15 cellular contexts compared by ENCODE assay signal in the genomic region with DNA sequence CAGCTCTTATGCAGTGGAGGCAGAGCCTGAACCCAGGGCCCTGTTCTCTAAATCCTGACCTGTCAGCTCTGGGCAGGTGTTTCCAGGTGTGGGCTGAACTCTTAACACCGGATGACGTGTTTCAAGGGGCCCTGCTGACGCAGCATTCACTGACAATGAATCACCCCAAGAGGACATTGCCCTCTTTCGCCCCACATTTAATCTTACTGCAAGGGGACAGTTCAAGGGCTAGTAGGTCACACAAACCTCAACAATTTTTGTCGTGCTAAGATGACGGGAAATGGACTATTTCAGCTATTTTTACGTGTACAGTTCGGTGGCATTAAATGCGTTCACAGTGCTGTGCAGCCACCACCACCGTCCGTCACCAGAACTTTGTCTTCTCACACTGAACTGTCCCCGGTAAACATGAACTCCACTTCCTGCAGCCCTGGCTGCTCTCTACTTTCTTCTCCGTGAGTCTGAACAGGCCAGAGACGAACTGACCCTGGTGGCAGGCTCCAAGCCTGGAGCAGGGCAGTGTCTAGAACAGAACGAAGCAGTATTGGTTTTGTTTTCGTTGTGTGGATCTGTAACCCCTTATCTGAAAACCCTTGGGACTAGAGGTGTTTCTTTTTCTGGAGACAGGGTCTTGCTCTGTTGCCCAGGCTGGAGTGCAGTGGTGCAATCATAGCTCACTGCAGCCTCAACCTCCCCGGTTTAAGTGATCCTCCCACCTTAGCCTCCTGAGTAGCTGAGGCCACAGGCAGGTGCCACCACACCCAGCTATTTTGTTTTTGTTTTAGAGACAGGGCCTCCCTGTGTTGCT.
DNase-seq lines count a peak whose midpoint lies in the region; FAIRE-seq and TF ChIP-seq lines count a peak whose summit lies in the region.
"Had no signal": no experiment of that assay in that cellular context is flagged by ENCODE, and none has a peak within 500 bp of the region (broad histone marks: within the 10 kb centered on the region; RNA-seq: fewer than 3 reads in every experiment).

No MANE protein-coding gene starts in this region.

- no peak for FAIRE-seq in H1 (lab: Jason Lieb, UNC)

- H3K36me3 ChIP-seq in H1 (ENCODE audit: control insufficient read depth in 2 of 4, insufficient read depth in 4 of 4, low read length in 3 of 4) = no peaks in the 10 kb centered on the region

- no peak overlapping the region for H3K4me2 ChIP-seq in H1 (ENCODE audit: insufficient read depth in 1 of 2, low read depth in 2 of 2, low read length in 2 of 2)

- 0 out of 2 replicates have a peak overlapping the region, but pooled peaks have one; percentile 5 for H2BK15ac ChIP-seq in H1 (ENCODE audit: low read length)

- H3K9me3 ChIP-seq in AG04450 (ENCODE audit: control insufficient read depth, insufficient read depth, low read length) (peaks cover 10% of the 10 kb centered on the region), H1 (ENCODE audit: insufficient read depth in 2 of 2, low read depth in 1 of 2, low read length in 1 of 2) (peaks cover 5 to 10% of the 10 kb centered on the region in 2 experiments; a peak in 1 of 4 replicates)

- no peak for TF ChIP-seq POLR2A in H1 (IDR thresholded peaks at IDR 0.05; ENCODE audit: control extremely low read depth in 1 of 2, low read depth in 2 of 2, low read length in 2 of 2)

- H2BK5ac ChIP-seq in H1 (ENCODE audit: low read depth, low read length) = peak overlapping the region; percentile 79

- H3K79me2 ChIP-seq in H1 (ENCODE audit: control insufficient read depth in 1 of 2, insufficient read depth in 2 of 2, low read length in 2 of 2) = peaks cover 0 to 10% of the 10 kb centered on the region in 2 experiments; a peak in 1 of 4 replicates

- H2AK5ac ChIP-seq in H1 (ENCODE audit: low read depth, low read length) = peak overlapping the region; percentile 0; the same call in 1 of the 2 replicates

- peak overlapping the region; percentile 21 for H3K4me3 Mint-ChIP-seq in nephron progenitor cell
- H3K4me3 Mint-ChIP-seq in activated T-cell treated with anti-CD3 and anti-CD28 coated beads, Interleukin-2, amount 50 U/mL, for 24 hours = no peak overlapping the region
- H3K4me3 Mint-ChIP-seq: activated naive CD8-positive, alpha-beta T cell treated with anti-CD3 and anti-CD28 coated beads, Interleukin-2, amount 10 ng/mL, durations not matched to agents 7 days and 5 days had no signal

- H3K27ac ChIP-seq in AG04450 (ENCODE audit: low read depth, low read length) (peak overlapping the region; percentile 57), H1 (ENCODE audit: low read depth, low read length) (no peak overlapping the region; the same call in none of the 2 replicates)
- H3K27ac ChIP-seq: SK-N-MC had no signal

- H3K79me1 ChIP-seq in H1 (ENCODE audit: low read depth, low read length) = peaks cover 3% of the 10 kb centered on the region; the same call in 1 of the 2 replicates

- H4K5ac ChIP-seq in H1 (ENCODE audit: insufficient read length, low read depth, low read length) = no peak overlapping the region

- no peak overlapping the region for H3K4me3 ChIP-seq in AG04450 (ENCODE audit: low read depth, low read length)
- no peak overlapping the region for H3K4me3 ChIP-seq in H1 (ENCODE audit: extremely low read depth in 1 of 4, insufficient read depth in 2 of 4, low read depth in 3 of 4, low read length in 4 of 4)
- H3K4me3 ChIP-seq: SK-N-MC had no signal

- H3K4me1 Mint-ChIP-seq in nephron progenitor cell = peaks cover 81% of the 10 kb centered on the region
- no peaks in the 10 kb centered on the region for H3K4me1 Mint-ChIP-seq in activated T-cell treated with anti-CD3 and anti-CD28 coated beads, Interleukin-2, amount 50 U/mL, for 24 hours (ENCODE audit: low read depth)
- H3K4me1 Mint-ChIP-seq: activated naive CD8-positive, alpha-beta T cell treated with anti-CD3 and anti-CD28 coated beads, Interleukin-2, amount 10 ng/mL, durations not matched to agents 7 days and 5 days had no signal

- H3K18ac ChIP-seq in H1 (ENCODE audit: extremely low read depth, low read length) = no peak overlapping the region

- H3K23ac ChIP-seq in H1 (ENCODE audit: insufficient read length) = no peak overlapping the region

- H4K8ac ChIP-seq in H1 (ENCODE audit: extremely low read depth, insufficient read depth, low read length) = no peak overlapping the region; the same call in 1 of the 2 replicates

- POLR2A ChIA-PET in AG04450 (lab: Yijun Ruan, JAX) = interaction anchor here (0.7 kb wide), 1 partner anchor 33 kb away, joined by 3 read pairs; no protein-coding TSS in a partner anchor
- POLR2A ChIA-PET in H1 (lab: Charles Lee; ENCODE audit: partially characterized antibody) = no interaction called here

- H3K56ac ChIP-seq in H1 (replicated peaks; ENCODE audit: insufficient read length, low read depth, low read length) = no peak overlapping the region

- TF ChIP-seq CTCF in AG04450 (IDR thresholded peaks at IDR 0.05; ENCODE audit: low read depth, low read length) (no peak), H1 (IDR thresholded peaks at IDR 0.05; ENCODE audit: control extremely low read depth in 1 of 3, insufficient read depth in 1 of 3, low read depth in 1 of 3, low read length in 3 of 3) (no peak), nephron progenitor cell (IDR thresholded peaks at IDR 0.05) (no peak)

- peaks cover 2 to 21% (median 16%) of the 10 kb centered on the region in 4 experiments for H3K4me1 ChIP-seq in H1 (replicated peaks in 1 of 4; ENCODE audit: control insufficient read depth in 3 of 4, insufficient read depth in 4 of 4, low read length in 3 of 4)

- TF ChIP-seq RAD21 in H1 (IDR thresholded peaks at IDR 0.05 in 1 of 2, conservative IDR thresholded peaks at IDR 0.05 in 1 of 2; ENCODE audit: low read depth in 2 of 2, low read length in 2 of 2) = no peak

- H4K20me1 ChIP-seq in H1 (replicated peaks in 1 of 2; ENCODE audit: control insufficient read depth in 1 of 2, insufficient read depth in 2 of 2, low read length in 2 of 2) = no peaks in the 10 kb centered on the region

- no peaks in the 10 kb centered on the region for H3K9me3 Mint-ChIP-seq in nephron progenitor cell
- H3K9me3 Mint-ChIP-seq in activated T-cell treated with anti-CD3 and anti-CD28 coated beads, Interleukin-2, amount 50 U/mL, for 24 hours = no peaks in the 10 kb centered on the region
- H3K9me3 Mint-ChIP-seq: activated naive CD8-positive, alpha-beta T cell treated with anti-CD3 and anti-CD28 coated beads, Interleukin-2, amount 10 ng/mL, durations not matched to agents 7 days and 5 days had no signal

- no peak overlapping the region for H2BK120ac ChIP-seq in H1 (replicated peaks; ENCODE audit: low read depth, low read length)

- no peak for TF ChIP-seq EP300 in H1 (IDR thresholded peaks at IDR 0.05; ENCODE audit: borderline replicate concordance in 1 of 2, low read depth in 2 of 2, low read length in 2 of 2)

- CTCF ChIA-PET in AG04450 (lab: Charles Lee) = interaction anchor here (0.7 kb wide), 1 partner anchor 1130 kb away, joined by 4 read pairs; no protein-coding TSS in a partner anchor
- CTCF ChIA-PET in H1 (lab: Charles Lee; ENCODE audit: partially characterized antibody) = interaction anchor here (0.9 to 1.5 kb wide), 4 partner anchors 23 to 86 kb away, joined by 3 to 4 read pairs (median 3); no protein-coding TSS in a partner anchor

- peak overlapping the region; percentile 9 for H3K27ac Mint-ChIP-seq in nephron progenitor cell
- H3K27ac Mint-ChIP-seq in activated T-cell treated with anti-CD3 and anti-CD28 coated beads, Interleukin-2, amount 50 U/mL, for 24 hours = no peak overlapping the region
- H3K27ac Mint-ChIP-seq: activated naive CD8-positive, alpha-beta T cell treated with anti-CD3 and anti-CD28 coated beads, Interleukin-2, amount 10 ng/mL, durations not matched to agents 7 days and 5 days had no signal

- DNase-seq in AG04450 (ENCODE audit: low read depth, low spot score) = no peak
- peak; percentile 96 for DNase-seq in HPDE6-E6E7 (ENCODE audit: extremely low spot score)
- DNase-seq in H1 (ENCODE audit: low read depth in 1 of 2, low spot score in 2 of 2) = no peak
- no peak for DNase-seq in nephron progenitor cell
- no peak for DNase-seq in activated T-cell treated with anti-CD3 and anti-CD28 coated beads, Interleukin-2, amount 50 U/mL, for 24 hours
- no peak for DNase-seq in AG08395 (ENCODE audit: low spot score)
- DNase-seq in NCI-H2227 treated with DMSO at 0.1 percent for 48 hours (lab: John Stamatoyannopoulos, UW) = no peak
- DNase-seq in SHP77 (lab: John Stamatoyannopoulos, UW) = no peak
- DNase-seq: activated naive CD8-positive, alpha-beta T cell treated with anti-CD3 and anti-CD28 coated beads, Interleukin-2, amount 10 ng/mL, durations not matched to agents 7 days and 5 days; activated T-cell treated with anti-CD3 and anti-CD28 coated beads, Interleukin-2, amount 50 U/mL, for 1 hour; Kasumi-1; NCI-H1417 treated with DMSO at 0.1 percent for 48 hours; NCI-H345; occipital lobe had no signal

- 89% methylated on average over 17 of the region's 17 CpGs; no CpG with 5 or more reads in 1 of the 2 experiments for WGBS in H1 (ENCODE audit: extremely low coverage in 1 of 2, insufficient coverage in 1 of 2, insufficient read length in 1 of 2, insufficient replicate concordance in 2 of 2, low coverage in 1 of 2, low lambda C conversion rate in 2 of 2, missing lambda C conversion rate in 1 of 2), 2 experiments

- H3K9ac ChIP-seq in H1 (replicated peaks in 1 of 4; ENCODE audit: extremely low read depth in 1 of 4, low read depth in 3 of 4, low read length in 3 of 4) = peak overlapping the region in 1 of 4 experiments; percentile 5; a peak in 2 of 7 replicates

- peak overlapping the region; percentile 35; the same call in 1 of the 2 replicates for H2BK12ac ChIP-seq in H1 (ENCODE audit: low read depth, low read length)

- no peaks in the 10 kb centered on the region for H3K27me3 ChIP-seq in AG04450 (ENCODE audit: control insufficient read depth, insufficient read depth, low read length)
- no peaks in the 10 kb centered on the region; a peak in 1 of 7 replicates for H3K27me3 ChIP-seq in H1 (replicated peaks in 1 of 4; ENCODE audit: control insufficient read depth in 3 of 4, extremely low read depth in 1 of 4, insufficient read depth in 3 of 4, low read length in 3 of 4)

- H4K91ac ChIP-seq in H1 (replicated peaks; ENCODE audit: insufficient read length, low read length) = no peak overlapping the region

- H3K36me3 Mint-ChIP-seq in nephron progenitor cell (ENCODE audit: low read depth) = no peaks in the 10 kb centered on the region
- no peaks in the 10 kb centered on the region for H3K36me3 Mint-ChIP-seq in activated T-cell treated with anti-CD3 and anti-CD28 coated beads, Interleukin-2, amount 50 U/mL, for 24 hours (ENCODE audit: low read depth)
- H3K36me3 Mint-ChIP-seq: activated naive CD8-positive, alpha-beta T cell treated with anti-CD3 and anti-CD28 coated beads, Interleukin-2, amount 10 ng/mL, durations not matched to agents 7 days and 5 days had no signal

- peak overlapping the region; percentile 52; the same call in 1 of the 2 replicates for H2BK20ac ChIP-seq in H1 (ENCODE audit: low read length)

- no peak overlapping the region for H3K4ac ChIP-seq in H1 (replicated peaks; ENCODE audit: insufficient read length, low read depth, low read length)

- no peaks in the 10 kb centered on the region for H3K23me2 ChIP-seq in H1 (ENCODE audit: low read depth, low read length)

- peaks cover 3% of the 10 kb centered on the region for H3K27me3 Mint-ChIP-seq in nephron progenitor cell (ENCODE audit: low read depth, poor library complexity)
- peaks cover under 1% of the 10 kb centered on the region for H3K27me3 Mint-ChIP-seq in activated T-cell treated with anti-CD3 and anti-CD28 coated beads, Interleukin-2, amount 50 U/mL, for 24 hours

- H2AFZ ChIP-seq in H1 (ENCODE audit: low read length) = no peak overlapping the region

- no peak overlapping the region for H3K14ac ChIP-seq in H1 (ENCODE audit: insufficient read length)
